3 cellular contexts compared by ENCODE assay signal in genomic region chr19:4035582-4035981, GRCh38.
TF ChIP-seq lines count a peak whose summit lies in the region.

No MANE protein-coding gene starts in this region.

TF ChIP-seq in SK-N-SH treated with all-trans-retinoic acid at 6 μM for 48 hours, 23 proteins besides CTCF, POLR2A, EP300 and RAD21:
- no peak for TF ChIP-seq CSRNP3 (CRISPR knock-in tag; IDR thresholded peaks at IDR 0.05)
- no peak for TF ChIP-seq PATZ1 (CRISPR knock-in tag; IDR thresholded peaks at IDR 0.05; ENCODE audit: borderline replicate concordance)
- no peak for TF ChIP-seq ZFP3 (CRISPR knock-in tag; IDR thresholded peaks at IDR 0.05)
- no peak for TF ChIP-seq CREB5 (CRISPR knock-in tag; IDR thresholded peaks at IDR 0.05; ENCODE audit: low read depth)
- TF ChIP-seq ESRRG (CRISPR knock-in tag; IDR thresholded peaks at IDR 0.05) = no peak
- no peak for TF ChIP-seq ZNF8 (CRISPR knock-in tag; IDR thresholded peaks at IDR 0.05)
TF ChIP-seq in SK-N-SH treated with all-trans-retinoic acid at 6 μM for 48 hours: peak in this region for 0.

TF ChIP-seq in SK-N-SH, 30 proteins besides CTCF, POLR2A, EP300 and RAD21:
- TF ChIP-seq GABPA (IDR thresholded peaks at IDR 0.05; ENCODE audit: low read depth) (no peak), GATA2 (CRISPR knock-in tag; IDR thresholded peaks at IDR 0.05) (no peak), TCF12 (IDR thresholded peaks at IDR 0.05) (no peak), ELF1 (IDR thresholded peaks at IDR 0.05) (no peak), YY1 (IDR thresholded peaks at IDR 0.05; ENCODE audit: low read depth) (no peak), EZH2phosphoT487 (IDR thresholded peaks at IDR 0.05; ENCODE audit: borderline replicate concordance, low read depth) (no peak), RCOR1 (IDR thresholded peaks at IDR 0.05; ENCODE audit: low read length) (no peak), FOXM1 (IDR thresholded peaks at IDR 0.05; ENCODE audit: low read depth) (no peak), USF1 (IDR thresholded peaks at IDR 0.05; ENCODE audit: borderline replicate concordance, low read depth) (no peak), SMC3 (IDR thresholded peaks at IDR 0.05; ENCODE audit: low read depth, low read length) (no peak), NRF1 (IDR thresholded peaks at IDR 0.05; ENCODE audit: low read depth, low read length) (no peak), POLR2AphosphoS5 (IDR thresholded peaks at IDR 0.05; ENCODE audit: low read depth, low read length) (no peak)

TF ChIP-seq in GM12878, 131 proteins besides CTCF, POLR2A, EP300 and RAD21:
- TF ChIP-seq CREM (IDR thresholded peaks at IDR 0.05; ENCODE audit: low read depth) (no peak), BCL3 (IDR thresholded peaks at IDR 0.05; ENCODE audit: borderline replicate concordance, insufficient read depth, low read depth, low read length, poor library complexity, severe bottlenecking) (peak; percentile 15), POLR2AphosphoS5 (IDR thresholded peaks at IDR 0.05; ENCODE audit: low read length) (peak; percentile 39; the same call in 1 of the 2 replicates), KLF5 (IDR thresholded peaks at IDR 0.05; ENCODE audit: partially characterized antibody) (no peak), ZNF24 (IDR thresholded peaks at IDR 0.05) (no peak), GABPA (IDR thresholded peaks at IDR 0.05; ENCODE audit: low read depth) (no peak), USF2 (IDR thresholded peaks at IDR 0.05; ENCODE audit: borderline replicate concordance, low read depth, low read length) (no peak), POLR2AphosphoS2 (IDR thresholded peaks at IDR 0.05; ENCODE audit: low read depth, low read length) (no peak)
